Comparison of ENCODE assay signal across 9 cellular contexts in genomic region chr11:34243620-34244493, GRCh38.
DNase-seq lines count a peak whose midpoint lies in the region; ATAC-seq and TF ChIP-seq lines count a peak whose summit lies in the region.
"Had no signal": no experiment of that assay in that cellular context is flagged by ENCODE, and none has a peak within 500 bp of the region (broad histone marks: within the 10 kb centered on the region; RNA-seq: fewer than 3 reads in every experiment).

No MANE protein-coding gene starts in this region.

- no peaks in the 10 kb centered on the region for H3K36me3 Mint-ChIP-seq in activated T-cell treated with anti-CD3 and anti-CD28 coated beads, Interleukin-2, amount 50 U/mL, for 24 hours (ENCODE audit: low read depth)
- H3K36me3 Mint-ChIP-seq: natural killer cell had no signal

- in situ Hi-C loops in G401 (cut with HindIII; ENCODE audit: low sequenced_read_pairs), result no loop called here

- peak overlapping the region; percentile 62 for H3K4me3 Mint-ChIP-seq in activated T-cell treated with anti-CD3 and anti-CD28 coated beads, Interleukin-2, amount 50 U/mL, for 24 hours
- H3K4me3 Mint-ChIP-seq: natural killer cell had no signal

- intact Hi-C loops in left colon (cut with DNase I, micrococcal nuclease), result no loop called here

- no peaks in the 10 kb centered on the region for H3K27me3 Mint-ChIP-seq in activated T-cell treated with anti-CD3 and anti-CD28 coated beads, Interleukin-2, amount 50 U/mL, for 24 hours

- H3K9me3 Mint-ChIP-seq in activated T-cell treated with anti-CD3 and anti-CD28 coated beads, Interleukin-2, amount 50 U/mL, for 24 hours, result no peaks in the 10 kb centered on the region
- H3K9me3 Mint-ChIP-seq: natural killer cell had no signal

- DNase-seq in GM10266 (ENCODE audit: extremely low spot score), result peak; percentile 64
- DNase-seq in activated T-cell treated with anti-CD3 and anti-CD28 coated beads, Interleukin-2, amount 50 U/mL, for 24 hours, result no peak
- DNase-seq in left colon, result peak; percentile 62 to 88
- DNase-seq in midbrain (lab: John Stamatoyannopoulos, UW), result no peak
- no peak for DNase-seq in NCI-H345 treated with DMSO at 0.1 percent for 48 hours (lab: John Stamatoyannopoulos, UW; ENCODE audit: unreplicated experiment)
- DNase-seq in G401 (ENCODE audit: low spot score), result no peak
- DNase-seq: natural killer cell had no signal

- peak overlapping the region; percentile 83 for H3K27ac Mint-ChIP-seq in activated T-cell treated with anti-CD3 and anti-CD28 coated beads, Interleukin-2, amount 50 U/mL, for 24 hours

- ATAC-seq in GM21381 (IDR thresholded peaks at IDR 0.05; ENCODE audit: unreplicated experiment), result peak; percentile 77
- peak; percentile 76 for ATAC-seq in HG03520 (IDR thresholded peaks at IDR 0.05; ENCODE audit: unreplicated experiment)
- peak; percentile 93 for ATAC-seq in left colon

- peaks cover 88% of the 10 kb centered on the region for H3K4me1 Mint-ChIP-seq in activated T-cell treated with anti-CD3 and anti-CD28 coated beads, Interleukin-2, amount 50 U/mL, for 24 hours (ENCODE audit: low read depth)

- TF ChIP-seq CTCF in GM10266 (IDR thresholded peaks at IDR 0.05; ENCODE audit: control insufficient read depth, insufficient read depth, low read depth, missing control alignments), result no peak

Comparison
In these comparisons a context has a peak if more than half of its experiments do, and no peak if none do; other contexts are left out.
1. DNase-seq: peak in GM10266 (single experiment) and left colon (2 of 2); none in activated T-cell treated with anti-CD3 and anti-CD28 coated beads, Interleukin-2, amount 50 U/mL, for 24 hours (single experiment), midbrain (single experiment), NCI-H345 treated with DMSO at 0.1 percent for 48 hours (single experiment) and G401 (single experiment).
2. Peak in every context shown above with its lines, with median percentiles within 50 percentile points of each other: ATAC-seq.